Comparison of ENCODE assay signal across 18 cellular contexts in the genomic region with DNA sequence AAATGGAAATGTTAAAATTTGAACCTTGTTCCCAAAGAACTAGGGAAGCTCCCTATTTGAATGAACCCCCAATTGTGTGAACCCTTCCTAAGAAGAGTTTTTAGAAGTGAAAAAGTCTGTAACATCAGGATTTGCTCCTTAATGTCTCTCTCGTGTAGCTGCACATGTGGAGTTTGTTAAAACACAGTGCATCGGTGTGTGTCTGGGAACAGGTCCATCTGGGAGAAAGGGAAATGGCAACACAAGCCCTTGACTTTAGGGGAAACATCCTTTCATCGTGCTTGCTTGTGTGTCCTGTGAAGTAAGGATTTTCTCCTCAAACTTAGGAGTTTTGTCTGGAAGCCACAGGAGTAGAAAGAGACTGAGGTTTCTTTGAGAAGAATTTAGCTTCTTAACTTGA.
"Had no signal": no experiment of that assay in that cellular context is flagged by ENCODE, and none has a peak within 500 bp of the region (broad histone marks: within the 10 kb centered on the region; RNA-seq: fewer than 3 reads in every experiment).

No MANE protein-coding gene starts in this region.

- H3K27me3 ChIP-seq: right lobe of liver, spleen, tibial artery, vagina had no signal

- H3K36me3 ChIP-seq: prostate gland, right lobe of liver, spleen, tibial artery, vagina had no signal

- H3K9me3 ChIP-seq: prostate gland, right lobe of liver, spleen, tibial artery, vagina had no signal

- H3K4me1 ChIP-seq: prostate gland, right lobe of liver had no signal

- H3K27ac ChIP-seq: prostate gland, right lobe of liver, spleen, tibial artery, vagina had no signal

- DNase-seq: activated CD4-positive, alpha-beta memory T cell treated with anti-CD3 and anti-CD28 coated beads for 36 hours; activated CD4-positive, alpha-beta T cell treated with anti-CD3 and anti-CD28 coated beads for 1 hour; activated gamma-delta T cell treated with Interleukin-2 at 50 U/mL for 16 hours; activated naive CD8-positive, alpha-beta T cell treated with anti-CD3 and anti-CD28 coated beads, Interleukin-2, amount 10 ng/mL, durations not matched to agents 7 days and 5 days; activated T-cell treated with anti-CD3 and anti-CD28 coated beads, Interleukin-2, amount 50 U/mL, for 48 hours; aorta; glutamatergic neuron; immature natural killer cell; left cardiac atrium; natural killer cell; right lobe of liver; spleen; stimulated activated CD4-positive, alpha-beta T cell treated with anti-CD3 and anti-CD28 coated beads, Interleukin-1b, Interleukin-23, amount 100 ng/mL, for 48 hours; T-helper 9 cell; tibial artery had no signal

- ATAC-seq: left cardiac atrium; natural killer cell; stimulated activated memory B cell treated with anti-CD40 and anti-IgM and Interleukin-4, amounts not matched to agents 10 μg/mL and 1 μg/mL and 100 μg/mL, for 72 hours had no signal

- H3K4me3 ChIP-seq: prostate gland, right lobe of liver, spleen, tibial artery, vagina had no signal
